Comparison of ENCODE assay signal across 8 cellular contexts in the genomic region with DNA sequence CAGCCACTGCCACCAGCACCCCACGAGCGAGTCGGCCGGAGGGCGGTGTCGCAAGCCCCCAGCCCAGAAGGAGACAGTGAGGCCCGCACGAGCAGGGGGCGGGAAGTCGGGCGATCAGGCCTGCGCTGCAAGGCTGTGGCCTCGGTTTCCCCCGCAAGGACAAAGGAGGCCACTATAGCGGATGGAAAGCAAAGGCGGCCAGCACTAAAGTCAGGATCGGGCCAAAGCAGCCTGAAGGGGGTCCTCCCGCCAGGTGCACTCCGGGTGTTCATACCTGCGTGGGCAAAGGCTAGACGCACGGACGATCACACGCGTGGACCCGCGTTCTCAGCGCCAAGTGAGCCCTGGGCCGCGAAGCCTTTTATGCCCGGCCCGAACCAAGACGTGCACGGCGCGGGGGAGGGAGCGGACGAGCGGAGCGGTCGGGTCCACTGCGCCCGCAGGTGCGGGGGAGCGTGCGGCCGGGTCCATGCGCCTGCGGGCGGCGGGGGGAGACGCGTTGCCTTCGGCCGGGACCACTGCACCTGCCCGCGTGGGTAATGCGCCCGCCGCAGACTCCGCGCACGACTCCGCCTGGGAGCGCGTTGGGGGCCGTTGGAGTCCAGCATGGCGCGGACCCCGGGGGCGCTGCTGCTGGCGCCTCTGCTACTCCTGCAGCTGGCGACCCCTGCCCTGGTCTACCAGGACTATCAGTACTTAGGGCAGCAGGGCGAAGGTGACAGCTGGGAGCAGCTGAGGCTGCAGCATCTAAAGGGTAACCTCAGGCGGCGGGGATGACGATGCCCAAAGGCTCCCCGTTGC. TPM values are rescaled to one million over a fixed set of nuclear protein-coding genes. Genes with fewer than 3 reads are reported as not detected.
A peak's percentile ranks its signal among the peaks of the same experiment; 100 is the strongest.
DNase-seq lines count a peak whose midpoint lies in the region; ATAC-seq and TF ChIP-seq lines count a peak whose summit lies in the region.

Gene PRDX2, minus strand, starts transcription at position 335 of the 801 bp plus-strand sequence. CDS start 539 bp downstream, outside the sequence.
Gene THSD8, plus strand, starts transcription at position 604 of the 801 bp plus-strand sequence. Its CDS starts 3 bp downstream, at position 607.

- intact Hi-C loops in aorta (cut with DNase I) = loop anchor here in 1 of 2 donors (5.0 kb wide), 1 partner anchor 39 kb away; no protein-coding TSS in a partner anchor

- H2AFZ ChIP-seq in Loucy (ENCODE audit: low read length) = peak within 1 kb of the TSS; percentile 95
- peak within 1 kb of the TSS; percentile 98 for H2AFZ ChIP-seq in SK-N-SH (ENCODE audit: low read depth)

- no peak for TF ChIP-seq CTCF in GM06990 (IDR thresholded peaks at IDR 0.05; ENCODE audit: insufficient read depth, low read length, poor library complexity, severe bottlenecking)
- no peak for TF ChIP-seq CTCF in Loucy (conservative IDR thresholded peaks at IDR 0.05; ENCODE audit: low read length)
- TF ChIP-seq CTCF in SK-N-SH (IDR thresholded peaks at IDR 0.05) = no peak; the same call in 1 of the 2 replicates
- TF ChIP-seq CTCF in cardiac muscle cell (IDR thresholded peaks at IDR 0.05; ENCODE audit: low read depth, low read length) = no peak
- TF ChIP-seq CTCF in omental fat pad (IDR thresholded peaks at IDR 0.05) = no peak

- H3K4me2 ChIP-seq in Loucy (ENCODE audit: low read depth, low read length, poor library complexity, severe bottlenecking) = peak within 1 kb of the TSS; percentile 88
- peak within 1 kb of the TSS; percentile 100 for H3K4me2 ChIP-seq in SK-N-SH

- H3K4me3 ChIP-seq in GM06990 (replicated peaks; ENCODE audit: low read depth, low read length) (peak within 1 kb of the TSS; percentile 66), Loucy (ENCODE audit: low read length, poor library complexity, severe bottlenecking) (peak within 1 kb of the TSS; percentile 89), SK-N-SH (ENCODE audit: low read depth in 2 of 2, low read length in 1 of 2) (peak within 1 kb of the TSS; percentile 74 to 95), cardiac muscle cell (peak within 1 kb of the TSS; percentile 73), aorta (ENCODE audit: low read length in 2 of 2) (peak within 1 kb of the TSS; percentile 51 to 59)

- POLR2A ChIA-PET in SK-N-SH (lab: Yijun Ruan, JAX) = interaction anchor here (0.8 to 2.6 kb wide), 3 partner anchors 9 to 35 kb away, joined by 3 to 20 read pairs (median 3); partner anchors contain the start of gene JUNB

- H3K79me2 ChIP-seq in Loucy (ENCODE audit: insufficient read depth, low read length) (peaks cover 37% of the 10 kb centered on the region), SK-N-SH (ENCODE audit: insufficient read depth) (peaks cover 12% of the 10 kb centered on the region)

- H3F3A ChIP-seq in Loucy (ENCODE audit: low read depth) (no peaks in the 10 kb centered on the region), SK-N-SH (replicated peaks; ENCODE audit: insufficient read depth) (peaks cover 17% of the 10 kb centered on the region)

- H3K27me3 ChIP-seq in GM06990 (replicated peaks; ENCODE audit: control insufficient read depth, insufficient read depth, low read length) (no peaks in the 10 kb centered on the region), Loucy (ENCODE audit: insufficient read depth, low read length, poor library complexity, severe bottlenecking) (no peaks in the 10 kb centered on the region), SK-N-SH (ENCODE audit: insufficient read depth) (no peaks in the 10 kb centered on the region), cardiac muscle cell (no peaks in the 10 kb centered on the region), aorta (ENCODE audit: control insufficient read depth in 1 of 2, insufficient read depth in 2 of 2, low read length in 1 of 2) (no peaks in the 10 kb centered on the region)

- CTCF ChIA-PET in SK-N-SH (lab: Yijun Ruan, JAX) = interaction anchor here (0.7 to 17.1 kb wide), 10 partner anchors 9 to 64 kb away, joined by 3 to 447 read pairs (median 8); partner anchors contain the start of genes HOOK2 and JUNB

- peak in 1 of 2 experiments; percentile 47; a peak in 1 of 4 replicates for TF ChIP-seq EP300 in SK-N-SH (IDR thresholded peaks at IDR 0.05; ENCODE audit: borderline replicate concordance in 1 of 2, low read depth in 1 of 2, low read length in 1 of 2)

- H3K9me2 ChIP-seq in Loucy (replicated peaks; ENCODE audit: low read depth, low read length) = no peaks in the 10 kb centered on the region
- no peaks in the 10 kb centered on the region for H3K9me2 ChIP-seq in SK-N-SH

- H4K20me1 ChIP-seq in Loucy (ENCODE audit: insufficient read depth, low read length, poor library complexity, severe bottlenecking) (peaks cover 15% of the 10 kb centered on the region), SK-N-SH (ENCODE audit: insufficient read depth) (no peaks in the 10 kb centered on the region)

- H3K27ac ChIP-seq in SK-N-SH (ENCODE audit: low read depth in 2 of 2, low read length in 1 of 2) (peak within 1 kb of the TSS in 1 of 2 experiments; percentile 74; a peak in 2 of 4 replicates), cardiac muscle cell (peak within 1 kb of the TSS; percentile 67), aorta (ENCODE audit: low read depth in 1 of 2, low read length in 2 of 2) (peak within 1 kb of the TSS in 1 of 2 donors; percentile 16)

- 19% methylated on average over 26 of the region's 78 CpGs for WGBS in SK-N-SH (ENCODE audit: low lambda C conversion rate)
- 0 to 1% methylated on average over 62 to 78 of the region's 78 CpGs for WGBS in aorta, 2 donors

- DNase-seq in GM06990 (ENCODE audit: extremely low read depth, insufficient read length) = peak; percentile 92
- DNase-seq in SK-N-SH = peak; percentile 94
- DNase-seq in activated naive CD8-positive, alpha-beta T cell treated with anti-CD3 and anti-CD28 coated beads, Interleukin-2, amount 50 U/mL, for 16 hours (ENCODE audit: low read depth, low spot score) = peak; percentile 42
- DNase-seq in cardiac muscle cell (ENCODE audit: low read depth in 1 of 2, low spot score in 1 of 2) = peak; percentile 86 to 91
- DNase-seq in omental fat pad (ENCODE audit: low spot score) = no peak
- DNase-seq in aorta = peak; percentile 86 to 92
- no peak for DNase-seq in A172 (ENCODE audit: low spot score)

- H3K36me3 ChIP-seq in GM06990 (ENCODE audit: control insufficient read depth, insufficient read depth, low read length) (no peaks in the 10 kb centered on the region; the same call in 1 of the 2 replicates), Loucy (ENCODE audit: insufficient read depth, low read length) (peaks cover 6% of the 10 kb centered on the region; the same call in 1 of the 2 replicates), SK-N-SH (replicated peaks in 1 of 2; ENCODE audit: control insufficient read depth in 1 of 2, insufficient read depth in 2 of 2, low read length in 1 of 2) (peaks cover 4 to 8% of the 10 kb centered on the region in 2 experiments), cardiac muscle cell (peaks cover 10% of the 10 kb centered on the region), aorta (ENCODE audit: control insufficient read depth in 1 of 2, insufficient read depth in 2 of 2, low read length in 1 of 2) (no peaks in the 10 kb centered on the region)

- H3K9me3 ChIP-seq in Loucy (ENCODE audit: insufficient read depth, low read depth, low read length) (no peaks in the 10 kb centered on the region), SK-N-SH (no peaks in the 10 kb centered on the region), cardiac muscle cell (ENCODE audit: low read depth) (no peaks in the 10 kb centered on the region), aorta (ENCODE audit: control insufficient read depth, low read length) (no peaks in the 10 kb centered on the region)

- H3K4me1 ChIP-seq in Loucy (ENCODE audit: insufficient read depth, low read length, poor library complexity, severe bottlenecking) (peaks cover 22% of the 10 kb centered on the region), SK-N-SH (ENCODE audit: control insufficient read depth in 1 of 2, insufficient read depth in 2 of 2, low read depth in 1 of 2, low read length in 1 of 2) (peaks cover 4 to 21% of the 10 kb centered on the region in 2 experiments; a peak in 1 of 4 replicates), cardiac muscle cell (ENCODE audit: low read depth) (peaks cover 3% of the 10 kb centered on the region), aorta (ENCODE audit: control insufficient read depth in 1 of 2, insufficient read depth in 2 of 2, low read length in 2 of 2) (no peaks in the 10 kb centered on the region)

- TF ChIP-seq RAD21 in SK-N-SH (IDR thresholded peaks at IDR 0.05; ENCODE audit: low read length) = no peak

- peak within 1 kb of the TSS; percentile 93 for H3K9ac ChIP-seq in Loucy (ENCODE audit: low read depth, low read length, poor library complexity, severe bottlenecking)
- peak within 1 kb of the TSS; percentile 80 for H3K9ac ChIP-seq in SK-N-SH

- ATAC-seq in omental fat pad (ENCODE audit: low FRiP score) (peak; percentile 70), aorta (ENCODE audit: low FRiP score) (peak; percentile 84)

TF ChIP-seq in SK-N-SH, 30 proteins besides CTCF, POLR2A, EP300 and RAD21 (continues in another document):
- TF ChIP-seq FOXM1 (IDR thresholded peaks at IDR 0.05; ENCODE audit: low read depth) = no peak
- TF ChIP-seq SMC3 (IDR thresholded peaks at IDR 0.05; ENCODE audit: low read depth, low read length) = no peak
- no peak for TF ChIP-seq NFIC (IDR thresholded peaks at IDR 0.05; ENCODE audit: borderline replicate concordance)
- peak; percentile 16 for TF ChIP-seq MXI1 (IDR thresholded peaks at IDR 0.05; ENCODE audit: low read depth, low read length)

RNA-seq across cellular contexts. Expression of gene PRDX2, which starts in this region (rescaled TPM):
- 215 and 341 TPM in 2 replicates for polyA plus RNA-seq in SK-N-SH (2012; rRNA removed)
- polyA plus RNA-seq in SK-N-SH (2012; cell fraction: cytosol; rRNA removed) = 167 and 232 TPM in 2 replicates
- 138 and 161 TPM in 2 replicates for polyA plus RNA-seq in SK-N-SH (2012; cell fraction: nucleus; rRNA removed)
- 1,316 and 1,694 TPM in 2 replicates for total RNA-seq in cardiac muscle cell
- 1,469 and 1,719 TPM in 2 replicates for polyA plus RNA-seq in cardiac muscle cell
- total RNA-seq in omental fat pad = 100 to 1,000 TPM; 165 to 320 (median 219) TPM
- total RNA-seq in aorta = 100 to 1,000 TPM in 1 of 2 donors, 10 to 100 TPM in 1; 90.5 to 118 TPM
- polyA plus RNA-seq in aorta = 100 to 1,000 TPM; 151 to 202 TPM
- total RNA-seq in A172 (2014; rRNA removed; shearing (Covaris generic)) = not detected in 2 replicates

RNA-seq across cellular contexts. Expression of gene THSD8, which starts in this region (rescaled TPM):
- not detected in 2 replicates for polyA plus RNA-seq in SK-N-SH (2012; rRNA removed)
- 0.33 TPM in 1 of 2 replicates, not detected in the other for polyA plus RNA-seq in SK-N-SH (2012; cell fraction: cytosol; rRNA removed)
- 2.9 TPM in 1 of 2 replicates, not detected in the other for polyA plus RNA-seq in SK-N-SH (2012; cell fraction: nucleus; rRNA removed)
- total RNA-seq in cardiac muscle cell = 0.63 TPM in 1 of 2 replicates, not detected in the other
- 15.0 and 19.0 TPM in 2 replicates for polyA plus RNA-seq in cardiac muscle cell
- total RNA-seq in omental fat pad = not detected
- total RNA-seq in aorta = 1 to 10 TPM in 1 of 2 donors, not detected in 1; 1.2 TPM
- 1 to 10 TPM in 1 of 2 donors, not detected in 1; 2.5 TPM for polyA plus RNA-seq in aorta
- not detected in 2 replicates for total RNA-seq in A172 (2014; rRNA removed; shearing (Covaris generic))

Comparison
In these comparisons a context has a peak if more than half of its experiments do, and no peak if none do; other contexts are left out.
1. RNA of gene PRDX2 (total RNA-seq): 1,316 to 1,694 TPM in cardiac muscle cell, 165 to 320 TPM in omental fat pad and 90.5 to 118 TPM in aorta; not detected in A172; every median in the first group is over 10 times any median in the second.
2. DNase-seq: peak in GM06990 (single experiment), SK-N-SH (single experiment), activated naive CD8-positive, alpha-beta T cell treated with anti-CD3 and anti-CD28 coated beads, Interleukin-2, amount 50 U/mL, for 16 hours (single experiment), cardiac muscle cell (2 of 2) and aorta (2 of 2); none in omental fat pad (single experiment) and A172 (single experiment).
3. Peak in every context shown above with its lines, with median percentiles within 50 percentile points of each other: H3K4me3 ChIP-seq.